In genomic region chr3:105449393-105449792, GRCh38 we compare ENCODE assay signal across 15 cellular contexts.
DNase-seq lines count a peak whose midpoint lies in the region; ATAC-seq and TF ChIP-seq lines count a peak whose summit lies in the region.
"Had no signal": no experiment of that assay in that cellular context is flagged by ENCODE, and none has a peak within 500 bp of the region (broad histone marks: within the 10 kb centered on the region; RNA-seq: fewer than 3 reads in every experiment).

No MANE protein-coding gene starts in this region.

- intact Hi-C loops in sciatic nerve (cut with DNase I): no loop called here

- peaks cover 12% of the 10 kb centered on the region for H3K4me1 ChIP-seq in endodermal cell (ENCODE audit: control insufficient read depth, insufficient read depth, low read length)
- H3K4me1 ChIP-seq: BLaER1 treated with 17β-estradiol and CSF1 and Interleukin-3, amounts not matched to agents 10 nM and 100 nM had no signal

- H3K36me3 Mint-ChIP-seq in endodermal cell (ENCODE audit: low read depth): no peaks in the 10 kb centered on the region
- H3K36me3 Mint-ChIP-seq: CD8-positive, alpha-beta T cell had no signal

- WGBS in endodermal cell (ENCODE audit: insufficient coverage in 1 of 2, insufficient read length in 1 of 2), 2 experiments: 96% methylated on average over 3 of the region's 3 CpGs; no CpG with 5 or more reads in 1 of the 2 experiments

- no peak overlapping the region for H3K4me3 Mint-ChIP-seq in endodermal cell
- H3K4me3 Mint-ChIP-seq: B cell; CD8-positive, alpha-beta T cell; HFFc6 had no signal

- H3K4me3 ChIP-seq in endodermal cell (ENCODE audit: low read length) (peak overlapping the region; percentile 39), MG63 (no peak overlapping the region)
- H3K4me3 ChIP-seq: BLaER1 treated with 17β-estradiol and CSF1 and Interleukin-3, amounts not matched to agents 10 nM and 100 nM had no signal

- peaks cover 15% of the 10 kb centered on the region for H3K4me1 Mint-ChIP-seq in endodermal cell

- TF ChIP-seq CTCF in endodermal cell (conservative IDR thresholded peaks at IDR 0.05): no peak

- no peak for DNase-seq in caudate nucleus (lab: John Stamatoyannopoulos, UW)
- no peak for DNase-seq in endodermal cell
- peak; percentile 56 for DNase-seq in pons (ENCODE audit: low spot score)
- DNase-seq in sciatic nerve (ENCODE audit: low spot score): no peak
- DNase-seq in central memory CD4-positive, alpha-beta T cell: no peak
- no peak for DNase-seq in MG63
- DNase-seq: Calu3; CD8-positive, alpha-beta T cell; DMS79 treated with DMSO at 0.1 percent for 48 hours; GF-D8; GOT3; HFFc6 had no signal

- H3K27ac ChIP-seq in caudate nucleus (ENCODE audit: low read depth, low read length) (peak overlapping the region; percentile 96), endodermal cell (ENCODE audit: low read depth, low read length) (no peak overlapping the region)
- H3K27ac ChIP-seq: BLaER1 treated with 17β-estradiol and CSF1 and Interleukin-3, amounts not matched to agents 10 nM and 100 nM had no signal

- H3K9me3 ChIP-seq in endodermal cell (ENCODE audit: control insufficient read depth, low read length) (peaks cover 9% of the 10 kb centered on the region), MG63 (peaks cover 3% of the 10 kb centered on the region; the same call in 1 of the 2 replicates)

- H3K9me3 Mint-ChIP-seq in endodermal cell: peaks cover 2% of the 10 kb centered on the region
- H3K9me3 Mint-ChIP-seq: CD8-positive, alpha-beta T cell; HFFc6 had no signal

- H3K27me3 ChIP-seq in endodermal cell (ENCODE audit: control insufficient read depth, insufficient read depth, low read length, poor library complexity, severe bottlenecking) (no peaks in the 10 kb centered on the region), MG63 (no peaks in the 10 kb centered on the region)
- H3K27me3 ChIP-seq: BLaER1 treated with 17β-estradiol and CSF1 and Interleukin-3, amounts not matched to agents 10 nM and 100 nM had no signal

- no peaks in the 10 kb centered on the region for H3K27me3 Mint-ChIP-seq in endodermal cell (ENCODE audit: insufficient read depth)
- H3K27me3 Mint-ChIP-seq: B cell had no signal

- ATAC-seq in sciatic nerve: no peak
- ATAC-seq: CD8-positive, alpha-beta T cell; HCT116 had no signal

- H3K9ac ChIP-seq in endodermal cell (ENCODE audit: extremely low read depth, low read length, poor library complexity, severe bottlenecking): no peak overlapping the region
- H3K9ac ChIP-seq: BLaER1 treated with 17β-estradiol and CSF1 and Interleukin-3, amounts not matched to agents 10 nM and 100 nM had no signal

- no peaks in the 10 kb centered on the region for H3K36me3 ChIP-seq in endodermal cell (ENCODE audit: control insufficient read depth, insufficient read depth, low read length)
- no peaks in the 10 kb centered on the region for H3K36me3 ChIP-seq in MG63
- H3K36me3 ChIP-seq: BLaER1 treated with 17β-estradiol and CSF1 and Interleukin-3, amounts not matched to agents 10 nM and 100 nM had no signal

- H3K27ac Mint-ChIP-seq in endodermal cell: no peak overlapping the region
- H3K27ac Mint-ChIP-seq: B cell; CD8-positive, alpha-beta T cell had no signal
